In genomic region chr15:69758291-69758771, GRCh38 we compare ENCODE assay signal across 9 cellular contexts.
DNase-seq lines count a peak whose midpoint lies in the region; ATAC-seq and TF ChIP-seq lines count a peak whose summit lies in the region.
"Had no signal": no experiment of that assay in that cellular context is flagged by ENCODE, and none has a peak within 500 bp of the region (broad histone marks: within the 10 kb centered on the region; RNA-seq: fewer than 3 reads in every experiment).

No MANE protein-coding gene starts in this region.

- H3K4me1 Mint-ChIP-seq in central memory CD8-positive, alpha-beta T cell = peaks cover 85% of the 10 kb centered on the region

- H3F3A ChIP-seq in MM.1S (ENCODE audit: insufficient read depth, low read length) = peaks cover 67% of the 10 kb centered on the region

- H3K79me2 ChIP-seq in MM.1S (ENCODE audit: low read length) = no peaks in the 10 kb centered on the region
- H3K79me2 ChIP-seq: parathyroid adenoma had no signal

- peak overlapping the region; percentile 88 for H3K27ac ChIP-seq in MM.1S (ENCODE audit: low read length)
- H3K27ac ChIP-seq: parathyroid adenoma had no signal

- no peaks in the 10 kb centered on the region for H3K27me3 ChIP-seq in MM.1S (replicated peaks; ENCODE audit: insufficient read depth, low read length)

- peak overlapping the region; percentile 27; the same call in 1 of the 2 replicates for H3K9ac ChIP-seq in MM.1S (ENCODE audit: low read length)
- H3K9ac ChIP-seq: parathyroid adenoma had no signal

- no peak overlapping the region for H2AFZ ChIP-seq in MM.1S (ENCODE audit: low read length)
- H2AFZ ChIP-seq: parathyroid adenoma had no signal

- peaks cover 8% of the 10 kb centered on the region for H3K36me3 Mint-ChIP-seq in central memory CD8-positive, alpha-beta T cell (ENCODE audit: insufficient read depth)

- no peak for ATAC-seq in central memory CD8-positive, alpha-beta T cell (replicated peaks; ENCODE audit: extremely low read depth, poor library complexity, severe bottlenecking)
- ATAC-seq in HG03097 (IDR thresholded peaks at IDR 0.05; ENCODE audit: low FRiP score, unreplicated experiment) (no peak), GM19452 (IDR thresholded peaks at IDR 0.05; ENCODE audit: unreplicated experiment) (no peak)

- TF ChIP-seq CTCF in MM.1S (IDR thresholded peaks at IDR 0.05; ENCODE audit: low read length) (no peak), retinal pigment epithelial cell (conservative IDR thresholded peaks at IDR 0.05; ENCODE audit: low read depth, low read length) (no peak), GM10266 (IDR thresholded peaks at IDR 0.05; ENCODE audit: control insufficient read depth, insufficient read depth, low read depth, missing control alignments) (no peak)

- H3K9me3 Mint-ChIP-seq in central memory CD8-positive, alpha-beta T cell = no peaks in the 10 kb centered on the region

- no peaks in the 10 kb centered on the region for H3K36me3 ChIP-seq in MM.1S (replicated peaks; ENCODE audit: insufficient read depth, low read length)

- peaks cover 84% of the 10 kb centered on the region for H3K4me1 ChIP-seq in MM.1S (ENCODE audit: low read length)
- H3K4me1 ChIP-seq: parathyroid adenoma had no signal

- H3K4me2 ChIP-seq in MM.1S (ENCODE audit: low read depth, low read length) = peak overlapping the region; percentile 56

- H3K9me3 ChIP-seq in MM.1S (replicated peaks; ENCODE audit: insufficient read depth, low read length) = no peaks in the 10 kb centered on the region

- DNase-seq in EL = peak; percentile 47
- no peak for DNase-seq in MM.1S
- no peak for DNase-seq in central memory CD8-positive, alpha-beta T cell (ENCODE audit: low spot score in 2 of 2)
- DNase-seq in retinal pigment epithelial cell (ENCODE audit: low read depth) = peak; percentile 4
- DNase-seq in GM10266 (ENCODE audit: extremely low spot score) = no peak
- DNase-seq: NCI-H2081 treated with DMSO at 0.1 percent for 48 hours had no signal

- peak overlapping the region; percentile 59 for H3K4me3 Mint-ChIP-seq in central memory CD8-positive, alpha-beta T cell

- H3K27me3 Mint-ChIP-seq in central memory CD8-positive, alpha-beta T cell = no peaks in the 10 kb centered on the region

- no peaks in the 10 kb centered on the region for H4K20me1 ChIP-seq in MM.1S (ENCODE audit: insufficient read depth, low read length)

- H3K9me2 ChIP-seq in MM.1S (replicated peaks; ENCODE audit: insufficient read depth, low read length) = no peaks in the 10 kb centered on the region

- no peak overlapping the region for H3K4me3 ChIP-seq in MM.1S (ENCODE audit: low read length)
- no peak overlapping the region for H3K4me3 ChIP-seq in retinal pigment epithelial cell (ENCODE audit: low read length)

- peak overlapping the region; percentile 72 for H3K27ac Mint-ChIP-seq in central memory CD8-positive, alpha-beta T cell (ENCODE audit: low read depth)

Comparison
In these comparisons a context has a peak if more than half of its experiments do, and no peak if none do; other contexts are left out.
1. DNase-seq: peak in EL (single experiment) and retinal pigment epithelial cell (single experiment); none in MM.1S (single experiment), central memory CD8-positive, alpha-beta T cell (0 of 2) and GM10266 (single experiment).